In genomic region chr1:229452956-229453801, GRCh38 we compare ENCODE assay signal across 8 cellular contexts. TPM values are rescaled to one million over a fixed set of nuclear protein-coding genes. Genes with fewer than 3 reads are reported as not detected.
A peak's percentile ranks its signal among the peaks of the same experiment; 100 is the strongest.
DNase-seq lines count a peak whose midpoint lies in the region; ATAC-seq, FAIRE-seq and TF ChIP-seq lines count a peak whose summit lies in the region.

No MANE protein-coding gene starts in this region.

- no peaks in the 10 kb centered on the region for H3K9me3 ChIP-seq in A549
- H3K9me3 ChIP-seq in Panc1 (ENCODE audit: control insufficient read depth, insufficient read depth, low read depth, low read length), result no peaks in the 10 kb centered on the region

- peaks cover 34% of the 10 kb centered on the region for H3K36me3 Mint-ChIP-seq in mesothelial cell of epicardium

- POLR2A ChIA-PET in A549 (lab: Yijun Ruan, JAX) (no interaction called here), Panc1 (lab: Charles Lee) (no interaction called here)

- H3K4me3 ChIP-seq in A549 (no peak overlapping the region), GM12875 (ENCODE audit: low read depth, low read length) (no peak overlapping the region), Panc1 (ENCODE audit: low read depth in 2 of 2, low read length in 2 of 2) (no peak overlapping the region)

- CTCF ChIA-PET in A549 (lab: Yijun Ruan, JAX) (interaction anchor here (0.6 to 4.8 kb wide), 22 partner anchors 9 to 789 kb away, joined by 3 to 48 read pairs (median 4); partner anchors contain the start of gene CCSAP), Panc1 (lab: Charles Lee) (interaction anchor here (1.0 kb wide), 1 partner anchor 195 kb away, joined by 4 read pairs; no protein-coding TSS in a partner anchor)

- H3K27me3 ChIP-seq in Panc1 (ENCODE audit: control insufficient read depth, insufficient read depth, low read length) (no peaks in the 10 kb centered on the region), foreskin keratinocyte (no peaks in the 10 kb centered on the region)

- peak in 1 of 2 experiments; percentile 63 for DNase-seq in A549 (ENCODE audit: low read depth in 1 of 2, low spot score in 1 of 2)
- peak; percentile 2 for DNase-seq in Panc1 (ENCODE audit: low read depth, low spot score)
- DNase-seq in foreskin keratinocyte, result no peak
- DNase-seq in mesothelial cell of epicardium (ENCODE audit: low spot score in 2 of 2, unreplicated experiment in 2 of 2), result no peak
- no peak for DNase-seq in CD1c-positive myeloid dendritic cell (ENCODE audit: extremely low spot score)
- DNase-seq in iPS-NIHi11 (ENCODE audit: low spot score), result no peak
- DNase-seq in DMS79 treated with DMSO at 0.1 percent for 48 hours (lab: John Stamatoyannopoulos, UW), result no peak

- in situ Hi-C loops in Panc1 (cut with HindIII; ENCODE audit: low pct_unique_long_range_greater_than_20kb, low sequenced_read_pairs), result no loop called here

- peak; percentile 68 for FAIRE-seq in A549 (lab: Jason Lieb, UNC)

- no peaks in the 10 kb centered on the region for H3K4me1 ChIP-seq in A549
- no peaks in the 10 kb centered on the region for H3K4me1 ChIP-seq in Panc1 (ENCODE audit: control insufficient read depth, insufficient read depth, low read length)
- no peaks in the 10 kb centered on the region for H3K4me1 ChIP-seq in foreskin keratinocyte

- H3K4me3 Mint-ChIP-seq in mesothelial cell of epicardium, result no peak overlapping the region

- no peaks in the 10 kb centered on the region for H3K27me3 Mint-ChIP-seq in mesothelial cell of epicardium (ENCODE audit: low read depth)

- TF ChIP-seq EP300 in A549 (IDR thresholded peaks at IDR 0.05), result no peak

- intact Hi-C loops in Panc1 (cut with micrococcal nuclease; ENCODE audit: unreplicated experiment), result loop anchor here (10.0 kb wide), 2 partner anchors 108 to 198 kb away; partner anchors contain the start of gene CCSAP

- no peak for TF ChIP-seq POLR2A in A549 (IDR thresholded peaks at IDR 0.05; ENCODE audit: low read length)

- no TSS peak for BruUV-seq in Panc1 (replicated peaks; lab: Mats Ljungman, UMichigan)

- no peaks in the 10 kb centered on the region for H3K9me3 Mint-ChIP-seq in mesothelial cell of epicardium

- WGBS in A549 (ENCODE audit: missing lambda C conversion rate), result 78% methylated on average over 5 of the region's 5 CpGs

- peaks cover 8% of the 10 kb centered on the region; the same call in 1 of the 2 replicates for H3K36me3 ChIP-seq in Panc1 (ENCODE audit: control insufficient read depth, insufficient read depth, low read length)

- H3K27ac ChIP-seq in A549 (no peak overlapping the region), Panc1 (ENCODE audit: low read length) (no peak overlapping the region), foreskin keratinocyte (no peak overlapping the region)

- H3K27ac Mint-ChIP-seq in mesothelial cell of epicardium, result no peak overlapping the region

- ATAC-seq in A549 (peak; percentile 80 to 85), Panc1 (peak; percentile 77), foreskin keratinocyte (no peak)

- H3K4me1 Mint-ChIP-seq in mesothelial cell of epicardium, result no peaks in the 10 kb centered on the region

- TF ChIP-seq RAD21 in A549 (conservative IDR thresholded peaks at IDR 0.05 in 1 of 2, IDR thresholded peaks at IDR 0.05 in 1 of 2), result peak; percentile 68 to 76; a peak in 4 of 5 replicates

- H3K4me2 ChIP-seq in A549, result no peak overlapping the region

- TF ChIP-seq CTCF in A549 (IDR thresholded peaks at IDR 0.05) (peak; percentile 73), GM12875 (IDR thresholded peaks at IDR 0.05; ENCODE audit: borderline replicate concordance, insufficient read depth, low read depth, low read length) (peak; percentile 25; the same call in 1 of the 2 replicates), Panc1 (IDR thresholded peaks at IDR 0.05) (peak; percentile 76), foreskin keratinocyte (conservative IDR thresholded peaks at IDR 0.05) (peak; percentile 76), mesothelial cell of epicardium (IDR thresholded peaks at IDR 0.05; ENCODE audit: unreplicated experiment) (no peak)

TF ChIP-seq in A549, 52 proteins besides CTCF, POLR2A, EP300 and RAD21:
- TF ChIP-seq TFCP2L1 (CRISPR knock-in tag; IDR thresholded peaks at IDR 0.05) (no peak), HMGXB4 (CRISPR knock-in tag; IDR thresholded peaks at IDR 0.05; ENCODE audit: borderline replicate concordance) (no peak), KDM1A (IDR thresholded peaks at IDR 0.05; ENCODE audit: low read depth) (no peak), EHMT2 (IDR thresholded peaks at IDR 0.05; ENCODE audit: low read depth) (no peak), NFE2L2 (conservative IDR thresholded peaks at IDR 0.05; ENCODE audit: low read length) (no peak), EHF (CRISPR knock-in tag; IDR thresholded peaks at IDR 0.05) (no peak), SMC3 (IDR thresholded peaks at IDR 0.05) (peak; percentile 75), POLR2AphosphoS2 (conservative IDR thresholded peaks at IDR 0.05; ENCODE audit: low read length) (no peak)

RNA-seq across cellular contexts. Expression of gene ACTA1, which starts 19.3 kb away (rescaled TPM):
- polyA plus RNA-seq in A549 (2011; rRNA removed), result 0.08 and 0.16 TPM in 2 replicates
- polyA plus RNA-seq in A549 (2012; cell fraction: cytosol; rRNA removed), result 0.43 and 0.46 TPM in 2 replicates
- 2.6 and 4.0 TPM in 2 replicates for polyA plus RNA-seq in A549 (2012; cell fraction: nucleus; rRNA removed)
- 0.16 to 0.25 TPM (median 0.24 TPM) in 3 replicates for polyA plus RNA-seq in A549 (2017; fragmentation: RNase III; extraction: RNeasy Plus Mini Kit Qiagen cat#74134 plus additional on column Dnase treatment)
- not detected in 2 replicates for polyA minus RNA-seq in A549 (2011; rRNA and poly(A)+ RNA removed)
- total RNA-seq in Panc1 (2021; ENCODE audit: unreplicated experiment), result not detected
- 3.6 TPM for polyA plus RNA-seq in Panc1 (2012; ENCODE audit: insufficient read length)
- not detected in 2 replicates for total RNA-seq in foreskin keratinocyte
- not detected in 2 replicates for polyA plus RNA-seq in foreskin keratinocyte
- 3.6 to 4.1 TPM (median 3.9 TPM) in 3 replicates for total RNA-seq in mesothelial cell of epicardium

RNA-seq across cellular contexts. Expression of gene NUP133, which starts 55.0 kb away (rescaled TPM):
- polyA plus RNA-seq in A549 (2011; rRNA removed) (43.2 and 45.9 TPM in 2 replicates), A549 (2017; fragmentation: RNase III; extraction: RNeasy Plus Mini Kit Qiagen cat#74134 plus additional on column Dnase treatment) (19.7 to 20.6 TPM (median 19.8 TPM) in 3 replicates), foreskin keratinocyte (17.9 and 20.2 TPM in 2 replicates)
- 9.5 and 17.0 TPM in 2 replicates for polyA plus RNA-seq in A549 (2012; cell fraction: cytosol; rRNA removed)
- polyA plus RNA-seq in A549 (2012; cell fraction: nucleus; rRNA removed), result 13.1 and 14.9 TPM in 2 replicates
- polyA minus RNA-seq in A549 (2011; rRNA and poly(A)+ RNA removed), result 31.2 and 33.7 TPM in 2 replicates
- total RNA-seq in Panc1 (2021; ENCODE audit: unreplicated experiment) (39.5 TPM), foreskin keratinocyte (31.6 and 32.5 TPM in 2 replicates), mesothelial cell of epicardium (50.9 to 51.8 TPM (median 51.7 TPM) in 3 replicates)
- 13.6 TPM for polyA plus RNA-seq in Panc1 (2012; ENCODE audit: insufficient read length)
